ENCODE assay signal across 14 cellular contexts in the genomic region with DNA sequence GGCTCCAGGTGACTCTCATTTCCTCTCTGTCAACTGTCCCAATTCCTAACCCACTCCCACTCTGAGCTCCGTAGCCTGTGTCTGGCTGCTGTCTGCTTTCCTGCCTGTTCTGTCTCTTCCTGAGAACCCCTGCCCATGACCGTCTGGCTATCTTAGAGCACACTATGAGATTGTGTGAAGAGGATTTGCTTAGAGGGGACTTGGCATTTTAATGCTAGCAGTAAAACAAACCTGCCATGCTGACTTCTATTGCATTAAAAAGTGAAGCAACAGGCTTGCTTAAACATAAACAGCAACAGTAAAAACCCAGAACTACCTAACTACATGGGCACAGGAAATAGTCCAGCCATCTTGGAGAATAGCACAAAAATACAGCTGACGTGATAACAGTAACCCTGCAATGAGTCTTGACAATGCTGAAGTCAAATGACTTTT.
A peak's percentile ranks its signal among the peaks of the same experiment; 100 is the strongest.
DNase-seq lines count a peak whose midpoint lies in the region; ATAC-seq and TF ChIP-seq lines count a peak whose summit lies in the region.
"Had no signal": no experiment of that assay in that cellular context is flagged by ENCODE, and none has a peak within 500 bp of the region (broad histone marks: within the 10 kb centered on the region; RNA-seq: fewer than 3 reads in every experiment).

No MANE protein-coding gene starts in this region.

- no peak for TF ChIP-seq EP300 in esophagus muscularis mucosa (IDR thresholded peaks at IDR 0.05)

- H3K4me1 ChIP-seq in left ventricle myocardium inferior, result peaks cover 86% of the 10 kb centered on the region
- H3K4me1 ChIP-seq in esophagus muscularis mucosa, result peaks cover 77 to 100% (median 94%) of the 10 kb centered on the region in 4 donors
- H3K4me1 ChIP-seq in vagina, result peaks cover 86% of the 10 kb centered on the region
- H3K4me1 ChIP-seq in testis, result peaks cover 36% of the 10 kb centered on the region

- H3K27me3 ChIP-seq in left ventricle myocardium inferior (ENCODE audit: low read depth) (no peaks in the 10 kb centered on the region), esophagus muscularis mucosa (no peaks in the 10 kb centered on the region), vagina (no peaks in the 10 kb centered on the region), testis (no peaks in the 10 kb centered on the region)
- H3K27me3 ChIP-seq: breast epithelium had no signal

- no peaks in the 10 kb centered on the region for H3K9me3 ChIP-seq in left ventricle myocardium inferior (replicated peaks)
- no peaks in the 10 kb centered on the region for H3K9me3 ChIP-seq in esophagus muscularis mucosa
- H3K9me3 ChIP-seq in vagina, result no peaks in the 10 kb centered on the region
- no peaks in the 10 kb centered on the region for H3K9me3 ChIP-seq in testis
- H3K9me3 ChIP-seq: breast epithelium had no signal

- 65% methylated on average over 2 of the region's 3 CpGs for WGBS in esophagus muscularis mucosa
- WGBS in testis, 2 donors, result 52 to 66% methylated on average over 3 of the region's 3 CpGs

- ATAC-seq in Right ventricle myocardium inferior, result no peak
- ATAC-seq: activated naive CD4-positive, alpha-beta T cell treated with anti-CD3 and anti-CD28 coated beads, Interleukin-2, amount 50 U/mL, for 72 hours had no signal

- H3K27ac ChIP-seq in left ventricle myocardium inferior (replicated peaks) (peak overlapping the region; percentile 68), esophagus muscularis mucosa (replicated peaks in 1 of 4) (peak overlapping the region; percentile 68 to 79 (median 69)), vagina (peak overlapping the region; percentile 76), testis (peak overlapping the region in 1 of 2 donors; percentile 51)

- H3K36me3 ChIP-seq in left ventricle myocardium inferior (no peaks in the 10 kb centered on the region), esophagus muscularis mucosa (no peaks in the 10 kb centered on the region), vagina (no peaks in the 10 kb centered on the region), testis (ENCODE audit: low read depth, missing control alignments) (no peaks in the 10 kb centered on the region)
- H3K36me3 ChIP-seq: breast epithelium had no signal

- TF ChIP-seq CTCF in left ventricle myocardium inferior (IDR thresholded peaks at IDR 0.05; ENCODE audit: borderline replicate concordance) (no peak), esophagus muscularis mucosa (IDR thresholded peaks at IDR 0.05) (no peak), nephron progenitor cell (IDR thresholded peaks at IDR 0.05) (no peak), vagina (IDR thresholded peaks at IDR 0.05) (no peak), testis (IDR thresholded peaks at IDR 0.05) (no peak)

- peaks cover 11% of the 10 kb centered on the region for H3K4me1 Mint-ChIP-seq in nephron progenitor cell
- H3K4me1 Mint-ChIP-seq in activated naive CD4-positive, alpha-beta T cell treated with anti-CD3 and anti-CD28 coated beads for 36 hours (ENCODE audit: low read depth), result peaks cover 26% of the 10 kb centered on the region

- intact Hi-C loops in left ventricle myocardium inferior (cut with micrococcal nuclease), result no loop called here
- intact Hi-C loops in Right ventricle myocardium inferior (cut with DNase I), result loop anchor here (5.0 kb wide), 1 partner anchor 51 kb away; no protein-coding TSS in a partner anchor
- intact Hi-C loops in esophagus muscularis mucosa (cut with DNase I), result no loop called here
- intact Hi-C loops in vagina (cut with DNase I), result no loop called here
- intact Hi-C loops in testis (cut with DNase I; ENCODE audit: low total_unique reads), result no loop called here
- intact Hi-C loops in activated naive CD4-positive, alpha-beta T cell treated with anti-CD3 and anti-CD28 coated beads for 36 hours (cut with micrococcal nuclease), result no loop called here

- no peaks in the 10 kb centered on the region for H3K9me3 Mint-ChIP-seq in nephron progenitor cell
- H3K9me3 Mint-ChIP-seq in activated naive CD4-positive, alpha-beta T cell treated with anti-CD3 and anti-CD28 coated beads for 36 hours, result no peaks in the 10 kb centered on the region
- H3K9me3 Mint-ChIP-seq: activated naive CD4-positive, alpha-beta T cell treated with anti-CD3 and anti-CD28 coated beads, Interleukin-2, amount 50 U/mL, for 72 hours; HFFc6 had no signal

- peak overlapping the region; percentile 43 for H3K27ac Mint-ChIP-seq in nephron progenitor cell
- H3K27ac Mint-ChIP-seq in activated naive CD4-positive, alpha-beta T cell treated with anti-CD3 and anti-CD28 coated beads for 36 hours, result no peak overlapping the region
- H3K27ac Mint-ChIP-seq: activated naive CD4-positive, alpha-beta T cell treated with anti-CD3 and anti-CD28 coated beads, Interleukin-2, amount 50 U/mL, for 72 hours; HFFc6 had no signal

- H3K4me3 ChIP-seq in left ventricle myocardium inferior, result no peak overlapping the region
- H3K4me3 ChIP-seq in esophagus muscularis mucosa, result no peak overlapping the region
- H3K4me3 ChIP-seq in vagina, result no peak overlapping the region
- H3K4me3 ChIP-seq in testis, result no peak overlapping the region
- H3K4me3 ChIP-seq: breast epithelium had no signal

- no peaks in the 10 kb centered on the region for H3K36me3 Mint-ChIP-seq in nephron progenitor cell (ENCODE audit: low read depth)
- no peaks in the 10 kb centered on the region for H3K36me3 Mint-ChIP-seq in activated naive CD4-positive, alpha-beta T cell treated with anti-CD3 and anti-CD28 coated beads for 36 hours (ENCODE audit: low read depth)
- H3K36me3 Mint-ChIP-seq: activated naive CD4-positive, alpha-beta T cell treated with anti-CD3 and anti-CD28 coated beads, Interleukin-2, amount 50 U/mL, for 72 hours had no signal

- CTCF ChIA-PET in activated naive CD4-positive, alpha-beta T cell treated with anti-CD3 and anti-CD28 coated beads for 36 hours (lab: Charles Lee), result no interaction called here

- H3K4me3 Mint-ChIP-seq in nephron progenitor cell, result no peak overlapping the region
- H3K4me3 Mint-ChIP-seq in activated naive CD4-positive, alpha-beta T cell treated with anti-CD3 and anti-CD28 coated beads for 36 hours, result no peak overlapping the region
- H3K4me3 Mint-ChIP-seq: HFFc6 had no signal

- no peak for TF ChIP-seq POLR2A in esophagus muscularis mucosa (IDR thresholded peaks at IDR 0.05; ENCODE audit: low read depth)
- no peak for TF ChIP-seq POLR2A in vagina (IDR thresholded peaks at IDR 0.05)
- TF ChIP-seq POLR2A in testis (IDR thresholded peaks at IDR 0.05), result no peak

- H3K27me3 Mint-ChIP-seq in nephron progenitor cell (ENCODE audit: low read depth, poor library complexity), result peaks cover 8% of the 10 kb centered on the region
- no peaks in the 10 kb centered on the region for H3K27me3 Mint-ChIP-seq in activated naive CD4-positive, alpha-beta T cell treated with anti-CD3 and anti-CD28 coated beads for 36 hours (ENCODE audit: low read depth)

- no peak for DNase-seq in left ventricle myocardium inferior
- DNase-seq in Right ventricle myocardium inferior (ENCODE audit: missing footprints), result no peak
- no peak for DNase-seq in esophagus muscularis mucosa (ENCODE audit: extremely low spot score)
- DNase-seq in nephron progenitor cell, result no peak
- DNase-seq in vagina (ENCODE audit: extremely low spot score in 2 of 2), result no peak
- no peak for DNase-seq in testis
- DNase-seq in GM19238 (ENCODE audit: insufficient read length, low spot score), result no peak
- DNase-seq in activated naive CD4-positive, alpha-beta T cell treated with anti-CD3 and anti-CD28 coated beads for 36 hours, result no peak
- DNase-seq: activated CD8-positive, alpha-beta memory T cell treated with anti-CD3 and anti-CD28 coated beads, Interleukin-2, amount 50 U/mL, for 4 hours; Calu3; HFFc6; NK-92 treated with Interleukin-12 subunit alpha and Interleukin-12 subunit beta, amount 100 ng/mL, for 24 hours had no signal
